8 cellular contexts compared by ENCODE assay signal in the genomic region with DNA sequence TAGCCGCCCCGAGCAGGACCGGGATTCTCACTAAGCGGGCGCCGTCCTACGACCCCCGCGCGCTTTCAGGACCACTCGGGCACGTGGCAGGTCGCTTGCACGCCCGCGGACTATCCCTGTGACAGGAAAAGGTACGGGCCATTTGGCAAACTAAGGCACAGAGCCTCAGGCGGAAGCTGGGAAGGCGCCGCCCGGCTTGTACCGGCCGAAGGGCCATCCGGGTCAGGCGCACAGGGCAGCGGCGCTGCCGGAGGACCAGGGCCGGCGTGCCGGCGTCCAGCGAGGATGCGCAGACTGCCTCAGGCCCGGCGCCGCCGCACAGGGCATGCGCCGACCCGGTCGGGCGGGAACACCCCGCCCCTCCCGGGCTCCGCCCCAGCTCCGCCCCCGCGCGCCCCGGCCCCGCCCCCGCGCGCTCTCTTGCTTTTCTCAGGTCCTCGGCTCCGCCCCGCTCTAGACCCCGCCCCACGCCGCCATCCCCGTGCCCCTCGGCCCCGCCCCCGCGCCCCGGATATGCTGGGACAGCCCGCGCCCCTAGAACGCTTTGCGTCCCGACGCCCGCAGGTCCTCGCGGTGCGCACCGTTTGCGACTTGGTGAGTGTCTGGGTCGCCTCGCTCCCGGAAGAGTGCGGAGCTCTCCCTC. TPM values are rescaled to one million over a fixed set of nuclear protein-coding genes. Genes with fewer than 3 reads are reported as not detected.
DNase-seq lines count a peak whose midpoint lies in the region; ATAC-seq and TF ChIP-seq lines count a peak whose summit lies in the region.

TSS of gene MGMT (plus strand) at position 539 of the 643 bp plus-strand sequence.

- H3K36me3 ChIP-seq in left ventricle myocardium inferior (peaks cover 18% of the 10 kb centered on the region), prostate gland (no peaks in the 10 kb centered on the region), upper lobe of left lung (peaks cover 0 to 2% (median 0%) of the 10 kb centered on the region in 4 donors)

- peak; percentile 88 for ATAC-seq in GM19438 (IDR thresholded peaks at IDR 0.05; ENCODE audit: low read depth, unreplicated experiment)
- ATAC-seq in HG03571 (IDR thresholded peaks at IDR 0.05; ENCODE audit: unreplicated experiment) = peak; percentile 91
- peak; percentile 97 to 99 for ATAC-seq in upper lobe of left lung (ENCODE audit: low FRiP score in 2 of 2)

- peak within 1 kb of the TSS; percentile 97 for H3K4me3 ChIP-seq in left ventricle myocardium inferior
- peak within 1 kb of the TSS; percentile 49 to 76 for H3K4me3 ChIP-seq in prostate gland
- peak within 1 kb of the TSS; percentile 81 to 93 (median 92) for H3K4me3 ChIP-seq in upper lobe of left lung

- H3K27ac ChIP-seq in left ventricle myocardium inferior (replicated peaks) (peak within 1 kb of the TSS; percentile 91), prostate gland (peak within 1 kb of the TSS; percentile 70 to 75), upper lobe of left lung (peak within 1 kb of the TSS; percentile 73 to 90 (median 84))

- peaks cover 22% of the 10 kb centered on the region for H3K4me1 ChIP-seq in left ventricle myocardium inferior
- no peaks in the 10 kb centered on the region for H3K4me1 ChIP-seq in prostate gland (replicated peaks)
- peaks cover 4 to 21% (median 13%) of the 10 kb centered on the region in 4 donors for H3K4me1 ChIP-seq in upper lobe of left lung

- H3K9me3 ChIP-seq in left ventricle myocardium inferior (replicated peaks) (no peaks in the 10 kb centered on the region), prostate gland (no peaks in the 10 kb centered on the region), upper lobe of left lung (no peaks in the 10 kb centered on the region)

- TF ChIP-seq CTCF in left ventricle myocardium inferior (IDR thresholded peaks at IDR 0.05; ENCODE audit: borderline replicate concordance) (peak; percentile 9), prostate gland (IDR thresholded peaks at IDR 0.05) (no peak), upper lobe of left lung (IDR thresholded peaks at IDR 0.05) (no peak)

- H3K27me3 ChIP-seq in left ventricle myocardium inferior (ENCODE audit: low read depth) = no peaks in the 10 kb centered on the region
- H3K27me3 ChIP-seq in prostate gland (replicated peaks; ENCODE audit: insufficient read depth) = no peaks in the 10 kb centered on the region
- H3K27me3 ChIP-seq in upper lobe of left lung = no peaks in the 10 kb centered on the region

- WGBS in prostate gland = 2% methylated on average over 66 of the region's 83 CpGs
- 2% methylated on average over 27 of the region's 83 CpGs; no CpG with 5 or more reads in 1 of the 2 donors for WGBS in upper lobe of left lung, 2 donors

- TF ChIP-seq POLR2A in prostate gland (IDR thresholded peaks at IDR 0.05) = peak; percentile 34
- peak in 2 of 4 donors; percentile 42 to 83 for TF ChIP-seq POLR2A in upper lobe of left lung (IDR thresholded peaks at IDR 0.05)

- DNase-seq in CMK (ENCODE audit: low read depth) = peak; percentile 67
- peak; percentile 98 for DNase-seq in T follicular helper cell (ENCODE audit: low read depth)
- peak; percentile 64 for DNase-seq in amniotic epithelial cell (ENCODE audit: low read depth)
- DNase-seq in left ventricle myocardium inferior = peak; percentile 97
- peak; percentile 93 for DNase-seq in prostate gland (ENCODE audit: low spot score)
- DNase-seq in upper lobe of left lung = peak; percentile 95 to 100

- intact Hi-C loops in left ventricle myocardium inferior (cut with micrococcal nuclease) = no loop called here
- intact Hi-C loops in prostate gland (cut with DNase I) = no loop called here

- TF ChIP-seq EP300 in upper lobe of left lung (IDR thresholded peaks at IDR 0.05) = no peak

RNA-seq across cellular contexts. Expression of gene MGMT, which starts in this region (rescaled TPM):
- total RNA-seq in left ventricle myocardium inferior (15.4 TPM), prostate gland (10 to 100 TPM; 41.1 to 50.4 TPM), upper lobe of left lung (10 to 100 TPM; 20.9 to 44.0 (median 29.6) TPM)

Comparison
In these comparisons a context has a peak if more than half of its experiments do, and no peak if none do; other contexts are left out.
1. Peak in every context shown above with its lines: DNase-seq, ATAC-seq, H3K4me3 ChIP-seq and H3K27ac ChIP-seq.